In genomic region chr13:106570354-106570822, GRCh38 we compare ENCODE assay signal across 8 cellular contexts. TPM values are rescaled to one million over a fixed set of nuclear protein-coding genes. Genes with fewer than 3 reads are reported as not detected.
DNase-seq lines count a peak whose midpoint lies in the region; ATAC-seq and TF ChIP-seq lines count a peak whose summit lies in the region.

No MANE protein-coding gene starts in this region.

- 41% methylated on average over 13 of the region's 13 CpGs for WGBS in mesenchymal stem cell

- POLR2A ChIA-PET in GM10248 (lab: Yijun Ruan, JAX) = no interaction called here

- DNase-seq in Caki2 (ENCODE audit: low read depth) = peak; percentile 90
- peak; percentile 4 to 67 (median 36) for DNase-seq in activated CD4-positive, CD25-positive, alpha-beta regulatory T cell (lab: John Stamatoyannopoulos, UW)
- peak; percentile 93 for DNase-seq in choroid plexus epithelial cell (ENCODE audit: low read depth)
- DNase-seq in mesenchymal stem cell = peak; percentile 39
- peak; percentile 69 to 75 for DNase-seq in stimulated activated CD8-positive, alpha-beta memory T cell treated with anti-CD3 and anti-CD28 coated beads, Interleukin-7, amount 100 ng/mL, for 4 hours (ENCODE audit: low read depth in 2 of 2)
- no peak for DNase-seq in GM10248 (ENCODE audit: extremely low spot score)

- peak overlapping the region; percentile 44 for H3K9ac ChIP-seq in mesenchymal stem cell (ENCODE audit: low read length)

- peak overlapping the region in 1 of 2 experiments; percentile 22 for H3K18ac ChIP-seq in mesenchymal stem cell (ENCODE audit: low read depth in 1 of 2, low read length in 2 of 2)

- H3K4ac ChIP-seq in mesenchymal stem cell (ENCODE audit: low read depth in 1 of 2, low read length in 2 of 2) = no peak overlapping the region

- no peak overlapping the region for H3K27ac ChIP-seq in mesenchymal stem cell (ENCODE audit: low read length, poor library complexity, severe bottlenecking)

- no peaks in the 10 kb centered on the region for H3K4me1 ChIP-seq in mesenchymal stem cell (ENCODE audit: control insufficient read depth, insufficient read depth, low read depth, low read length)

- in situ Hi-C loops in Caki2 (cut with HindIII; ENCODE audit: low pct_unique_long_range_greater_than_20kb, low sequenced_read_pairs) = no loop called here

- peak overlapping the region in 1 of 2 experiments; percentile 75 for H3K14ac ChIP-seq in mesenchymal stem cell (ENCODE audit: low read length in 2 of 2)

- peaks cover 2% of the 10 kb centered on the region for H3K79me1 ChIP-seq in mesenchymal stem cell (replicated peaks; ENCODE audit: low read length, poor library complexity, severe bottlenecking)

- no peaks in the 10 kb centered on the region for H3K27me3 ChIP-seq in mesenchymal stem cell (ENCODE audit: control insufficient read depth in 1 of 2, insufficient read depth in 1 of 2, low read length in 2 of 2)

- peaks cover 0 to 4% of the 10 kb centered on the region in 2 experiments for H3K36me3 ChIP-seq in mesenchymal stem cell (ENCODE audit: control insufficient read depth in 1 of 2, insufficient read depth in 2 of 2, low read depth in 1 of 2, low read length in 2 of 2)

- peak overlapping the region; percentile 27 for H3K4me3 ChIP-seq in choroid plexus epithelial cell (ENCODE audit: low read depth, low read length)
- no peak overlapping the region for H3K4me3 ChIP-seq in mesenchymal stem cell (ENCODE audit: insufficient read depth in 1 of 2, low read depth in 1 of 2, low read length in 2 of 2)

- H4K8ac ChIP-seq in mesenchymal stem cell (ENCODE audit: low read length) = no peak overlapping the region

- CTCF ChIA-PET in GM10248 (lab: Yijun Ruan, JAX) = interaction anchor here (1.1 kb wide), 1 partner anchor 34 kb away, joined by 7 read pairs; the partner anchor contains the start of gene EFNB2

- TF ChIP-seq CTCF in choroid plexus epithelial cell (conservative IDR thresholded peaks at IDR 0.05; ENCODE audit: low read depth, low read length) (no peak), GM10248 (IDR thresholded peaks at IDR 0.05; ENCODE audit: control extremely low read depth, extremely low read depth, low read depth, missing control alignments) (no peak)

- ATAC-seq in HG03565 (IDR thresholded peaks at IDR 0.05; ENCODE audit: unreplicated experiment) = peak; percentile 34
- no peak for ATAC-seq in GM21360 (IDR thresholded peaks at IDR 0.05; ENCODE audit: unreplicated experiment)

- H2BK120ac ChIP-seq in mesenchymal stem cell (ENCODE audit: low read depth, low read length) = no peak overlapping the region

- H3K23ac ChIP-seq in mesenchymal stem cell (ENCODE audit: low read length in 2 of 2) = no peak overlapping the region

- H2BK5ac ChIP-seq in mesenchymal stem cell (ENCODE audit: low read depth, low read length, poor library complexity, severe bottlenecking) = no peak overlapping the region

- no peak overlapping the region for H2BK12ac ChIP-seq in mesenchymal stem cell (ENCODE audit: low read length in 2 of 2)

- no peak overlapping the region for H2AK5ac ChIP-seq in mesenchymal stem cell (ENCODE audit: low read length, severe bottlenecking)

- H4K91ac ChIP-seq in mesenchymal stem cell (ENCODE audit: low read length) = no peak overlapping the region

- no peaks in the 10 kb centered on the region for H3K9me3 ChIP-seq in mesenchymal stem cell (ENCODE audit: control insufficient read depth, low read length)

- no peak overlapping the region for H2BK15ac ChIP-seq in mesenchymal stem cell (ENCODE audit: low read depth, poor library complexity, severe bottlenecking)

- no peak overlapping the region for H3K4me2 ChIP-seq in mesenchymal stem cell (ENCODE audit: low read length, poor library complexity, severe bottlenecking)

- no peak overlapping the region for H2AFZ ChIP-seq in mesenchymal stem cell (ENCODE audit: low read depth, low read length)

RNA-seq across cellular contexts. Expression of gene ARGLU1, which starts 2.5 kb away (rescaled TPM):
- total RNA-seq in Caki2 (2014; rRNA removed; shearing (Covaris generic); ENCODE audit: low replicate concordance) = 23.5 and 53.1 TPM in 2 replicates
- 69.3 TPM for polyA plus RNA-seq in mesenchymal stem cell (2013, experiment 1 of 2)
- 65.2 TPM for polyA plus RNA-seq in mesenchymal stem cell (2013, experiment 2 of 2)

RNA-seq across cellular contexts. Expression of gene EFNB2, which starts 34.9 kb away (rescaled TPM):
- total RNA-seq in Caki2 (2014; rRNA removed; shearing (Covaris generic); ENCODE audit: low replicate concordance) = 11.9 and 17.5 TPM in 2 replicates
- 12.2 TPM for polyA plus RNA-seq in mesenchymal stem cell (2013, experiment 1 of 2)
- 12.9 TPM for polyA plus RNA-seq in mesenchymal stem cell (2013, experiment 2 of 2)
